Comparison of ENCODE assay signal across 1 cellular context in the genomic region with DNA sequence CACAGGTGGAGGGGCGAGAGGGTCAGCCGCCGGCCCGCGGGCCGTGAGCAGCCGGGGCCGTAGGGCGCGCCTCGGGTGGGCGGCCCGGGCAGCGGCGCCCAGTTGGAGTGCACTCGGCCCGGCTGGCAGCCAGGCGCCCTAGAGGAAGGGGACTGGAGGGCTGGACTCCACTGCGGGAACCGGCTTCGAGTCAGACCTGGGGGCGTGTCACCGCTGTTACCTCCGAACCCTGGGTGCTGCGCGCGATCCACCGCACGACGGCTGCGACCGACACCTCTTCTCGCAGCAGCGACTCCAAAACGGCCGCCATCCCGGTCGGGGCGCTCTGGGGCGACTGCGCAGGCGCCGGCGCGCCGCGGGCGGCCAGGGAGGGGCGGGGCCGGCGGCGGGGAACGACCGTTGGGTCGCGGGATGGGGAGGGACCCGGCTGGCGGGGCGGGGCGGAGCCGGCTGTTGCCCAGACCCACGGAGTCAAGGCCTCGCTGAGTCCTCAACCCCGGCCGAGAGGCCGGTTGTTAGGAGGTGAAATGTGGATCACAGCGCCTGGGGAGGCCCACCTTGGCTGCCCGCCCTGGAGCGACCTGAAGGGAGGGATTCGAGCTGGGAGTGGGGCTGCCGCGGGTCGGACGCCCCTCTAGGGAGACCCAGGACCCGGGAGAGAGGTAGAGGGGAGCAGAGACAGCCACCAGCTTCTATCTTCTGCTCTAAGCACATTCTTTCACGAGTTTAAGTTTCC.
TF ChIP-seq lines count a peak whose summit lies in the region.

TSS of gene CDAN1 (minus strand) at position 336 of the 736 bp plus-strand sequence. CDS start at position 310, 26 bp downstream.

TF ChIP-seq in HepG2, 621 proteins besides CTCF, POLR2A, EP300 and RAD21 (continued from another document and continues in another):
- TF ChIP-seq SP5 (CRISPR knock-in tag; IDR thresholded peaks at IDR 0.05; ENCODE audit: borderline replicate concordance, low read depth): peak; percentile 52; the same call in 1 of the 2 replicates
- TF ChIP-seq, protein P1, sequence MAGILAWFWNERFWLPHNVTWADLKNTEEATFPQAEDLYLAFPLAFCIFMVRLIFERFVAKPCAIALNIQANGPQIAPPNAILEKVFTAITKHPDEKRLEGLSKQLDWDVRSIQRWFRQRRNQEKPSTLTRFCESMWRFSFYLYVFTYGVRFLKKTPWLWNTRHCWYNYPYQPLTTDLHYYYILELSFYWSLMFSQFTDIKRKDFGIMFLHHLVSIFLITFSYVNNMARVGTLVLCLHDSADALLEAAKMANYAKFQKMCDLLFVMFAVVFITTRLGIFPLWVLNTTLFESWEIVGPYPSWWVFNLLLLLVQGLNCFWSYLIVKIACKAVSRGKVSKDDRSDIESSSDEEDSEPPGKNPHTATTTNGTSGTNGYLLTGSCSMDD (CRISPR knock-in tag; IDR thresholded peaks at IDR 0.05): no peak
- TF ChIP-seq, protein P2, sequence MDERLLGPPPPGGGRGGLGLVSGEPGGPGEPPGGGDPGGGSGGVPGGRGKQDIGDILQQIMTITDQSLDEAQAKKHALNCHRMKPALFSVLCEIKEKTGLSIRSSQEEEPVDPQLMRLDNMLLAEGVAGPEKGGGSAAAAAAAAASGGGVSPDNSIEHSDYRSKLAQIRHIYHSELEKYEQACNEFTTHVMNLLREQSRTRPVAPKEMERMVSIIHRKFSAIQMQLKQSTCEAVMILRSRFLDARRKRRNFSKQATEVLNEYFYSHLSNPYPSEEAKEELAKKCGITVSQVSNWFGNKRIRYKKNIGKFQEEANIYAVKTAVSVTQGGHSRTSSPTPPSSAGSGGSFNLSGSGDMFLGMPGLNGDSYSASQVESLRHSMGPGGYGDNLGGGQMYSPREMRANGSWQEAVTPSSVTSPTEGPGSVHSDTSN (CRISPR knock-in tag; IDR thresholded peaks at IDR 0.05): no peak
- TF ChIP-seq, protein P3, sequence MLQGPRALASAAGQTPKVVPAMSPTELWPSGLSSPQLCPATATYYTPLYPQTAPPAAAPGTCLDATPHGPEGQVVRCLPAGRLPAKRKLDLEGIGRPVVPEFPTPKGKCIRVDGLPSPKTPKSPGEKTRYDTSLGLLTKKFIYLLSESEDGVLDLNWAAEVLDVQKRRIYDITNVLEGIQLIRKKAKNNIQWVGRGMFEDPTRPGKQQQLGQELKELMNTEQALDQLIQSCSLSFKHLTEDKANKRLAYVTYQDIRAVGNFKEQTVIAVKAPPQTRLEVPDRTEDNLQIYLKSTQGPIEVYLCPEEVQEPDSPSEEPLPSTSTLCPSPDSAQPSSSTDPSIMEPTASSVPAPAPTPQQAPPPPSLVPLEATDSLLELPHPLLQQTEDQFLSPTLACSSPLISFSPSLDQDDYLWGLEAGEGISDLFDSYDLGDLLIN (CRISPR knock-in tag; IDR thresholded peaks at IDR 0.05; ENCODE audit: borderline replicate concordance): peak; percentile 32; the same call in 1 of the 2 replicates
- TF ChIP-seq CENPBD1 (CRISPR knock-in tag; IDR thresholded peaks at IDR 0.05; ENCODE audit: borderline replicate concordance, low read depth): no peak
- TF ChIP-seq, protein P4, sequence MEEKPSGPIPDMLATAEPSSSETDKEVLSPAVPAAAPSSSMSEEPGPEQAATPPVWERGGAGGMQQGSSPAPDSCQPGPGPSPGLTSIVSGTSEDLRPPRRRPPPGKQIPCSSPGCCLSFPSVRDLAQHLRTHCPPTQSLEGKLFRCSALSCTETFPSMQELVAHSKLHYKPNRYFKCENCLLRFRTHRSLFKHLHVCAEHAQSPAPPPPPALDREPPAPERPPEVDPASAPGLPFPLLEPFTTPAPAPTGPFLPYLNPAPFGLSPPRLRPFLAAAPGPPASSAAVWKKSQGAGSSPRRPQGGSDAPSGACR (CRISPR knock-in tag; IDR thresholded peaks at IDR 0.05): no peak
- TF ChIP-seq PAXIP1 (CRISPR knock-in tag; conservative IDR thresholded peaks at IDR 0.05): no peak
- TF ChIP-seq U2AF1 (optimal IDR thresholded peaks at IDR 0.05; ENCODE audit: low read depth, low read length): no peak
- TF ChIP-seq MEIS2 (CRISPR knock-in tag; IDR thresholded peaks at IDR 0.05): peak; percentile 5; the same call in 1 of the 2 replicates
- TF ChIP-seq, protein P5, sequence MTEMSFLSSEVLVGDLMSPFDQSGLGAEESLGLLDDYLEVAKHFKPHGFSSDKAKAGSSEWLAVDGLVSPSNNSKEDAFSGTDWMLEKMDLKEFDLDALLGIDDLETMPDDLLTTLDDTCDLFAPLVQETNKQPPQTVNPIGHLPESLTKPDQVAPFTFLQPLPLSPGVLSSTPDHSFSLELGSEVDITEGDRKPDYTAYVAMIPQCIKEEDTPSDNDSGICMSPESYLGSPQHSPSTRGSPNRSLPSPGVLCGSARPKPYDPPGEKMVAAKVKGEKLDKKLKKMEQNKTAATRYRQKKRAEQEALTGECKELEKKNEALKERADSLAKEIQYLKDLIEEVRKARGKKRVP (CRISPR knock-in tag; IDR thresholded peaks at IDR 0.05): no peak
- peak; percentile 43; the same call in 1 of the 2 replicates for TF ChIP-seq SALL1 (CRISPR knock-in tag; IDR thresholded peaks at IDR 0.05)
- peak; percentile 74 for TF ChIP-seq POLR2G (IDR thresholded peaks at IDR 0.05; ENCODE audit: low read depth, low read length)
- TF ChIP-seq ZNF333 (CRISPR knock-in tag; IDR thresholded peaks at IDR 0.05; ENCODE audit: borderline replicate concordance): no peak
- peak; percentile 42 for TF ChIP-seq ASH2L (IDR thresholded peaks at IDR 0.05; ENCODE audit: insufficient read length, low read depth, low read length)
- TF ChIP-seq ZSCAN31 (CRISPR knock-in tag; IDR thresholded peaks at IDR 0.05; ENCODE audit: low read depth): no peak
- TF ChIP-seq ZNF503 (CRISPR knock-in tag; IDR thresholded peaks at IDR 0.05): no peak
- TF ChIP-seq SP140L (CRISPR knock-in tag; IDR thresholded peaks at IDR 0.05; ENCODE audit: borderline replicate concordance): no peak
- TF ChIP-seq, protein P6, sequence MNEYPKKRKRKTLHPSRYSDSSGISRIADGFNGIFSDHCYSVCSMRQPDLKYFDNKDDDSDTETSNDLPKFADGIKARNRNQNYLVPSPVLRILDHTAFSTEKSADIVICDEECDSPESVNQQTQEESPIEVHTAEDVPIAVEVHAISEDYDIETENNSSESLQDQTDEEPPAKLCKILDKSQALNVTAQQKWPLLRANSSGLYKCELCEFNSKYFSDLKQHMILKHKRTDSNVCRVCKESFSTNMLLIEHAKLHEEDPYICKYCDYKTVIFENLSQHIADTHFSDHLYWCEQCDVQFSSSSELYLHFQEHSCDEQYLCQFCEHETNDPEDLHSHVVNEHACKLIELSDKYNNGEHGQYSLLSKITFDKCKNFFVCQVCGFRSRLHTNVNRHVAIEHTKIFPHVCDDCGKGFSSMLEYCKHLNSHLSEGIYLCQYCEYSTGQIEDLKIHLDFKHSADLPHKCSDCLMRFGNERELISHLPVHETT (CRISPR knock-in tag; conservative IDR thresholded peaks at IDR 0.05): no peak
- TF ChIP-seq JUN (CRISPR knock-in tag; IDR thresholded peaks at IDR 0.05): no peak
- TF ChIP-seq, protein P7, sequence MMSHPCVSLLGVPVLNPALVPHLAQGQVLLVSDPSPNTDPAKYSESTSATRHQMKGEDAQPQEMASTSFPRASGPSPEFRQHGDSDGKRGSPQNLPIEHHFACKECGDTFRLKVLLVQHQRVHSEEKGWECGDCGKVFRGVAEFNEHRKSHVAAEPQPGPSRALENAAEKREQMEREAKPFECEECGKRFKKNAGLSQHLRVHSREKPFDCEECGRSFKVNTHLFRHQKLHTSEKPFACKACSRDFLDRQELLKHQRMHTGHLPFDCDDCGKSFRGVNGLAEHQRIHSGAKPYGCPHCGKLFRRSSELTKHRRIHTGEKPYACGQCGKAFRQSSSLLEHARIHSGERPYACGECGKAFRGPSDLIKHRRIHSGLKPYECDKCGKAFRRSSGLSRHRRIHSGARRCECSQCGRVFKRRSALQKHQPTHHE (CRISPR knock-in tag; IDR thresholded peaks at IDR 0.05; ENCODE audit: borderline replicate concordance): no peak
- no peak for TF ChIP-seq ZNF143 (CRISPR knock-in tag; IDR thresholded peaks at IDR 0.05)
- no peak for TF ChIP-seq ESRRA (CRISPR knock-in tag; IDR thresholded peaks at IDR 0.05; ENCODE audit: low read depth)
- TF ChIP-seq GATAD2A (CRISPR knock-in tag; IDR thresholded peaks at IDR 0.05): no peak
- TF ChIP-seq JUNB (CRISPR knock-in tag; IDR thresholded peaks at IDR 0.05; ENCODE audit: borderline replicate concordance): no peak
- no peak for TF ChIP-seq NR2F2 (IDR thresholded peaks at IDR 0.05; ENCODE audit: borderline replicate concordance, low read depth)
- no peak for TF ChIP-seq ZNF121 (CRISPR knock-in tag; IDR thresholded peaks at IDR 0.05)
- TF ChIP-seq ZNF749 (CRISPR knock-in tag; IDR thresholded peaks at IDR 0.05; ENCODE audit: borderline replicate concordance): no peak
- no peak for TF ChIP-seq ZNF775 (CRISPR knock-in tag; IDR thresholded peaks at IDR 0.05; ENCODE audit: borderline replicate concordance)
- TF ChIP-seq ZNF839 (CRISPR knock-in tag; IDR thresholded peaks at IDR 0.05; ENCODE audit: borderline replicate concordance): no peak
- TF ChIP-seq KLF9 (CRISPR knock-in tag; IDR thresholded peaks at IDR 0.05; ENCODE audit: low read depth): 0 out of 2 replicates have a peak, but pooled peaks have one; percentile 34
- TF ChIP-seq EED (CRISPR knock-in tag; IDR thresholded peaks at IDR 0.05): no peak
- TF ChIP-seq TP53 (CRISPR knock-in tag; conservative IDR thresholded peaks at IDR 0.05): no peak
- peak; percentile 18; the same call in 1 of the 2 replicates for TF ChIP-seq TFAP4 (IDR thresholded peaks at IDR 0.05; ENCODE audit: borderline replicate concordance, low read depth)
- no peak for TF ChIP-seq PAWR (CRISPR knock-in tag; IDR thresholded peaks at IDR 0.05; ENCODE audit: borderline replicate concordance)
- TF ChIP-seq TBX2 (CRISPR knock-in tag; IDR thresholded peaks at IDR 0.05; ENCODE audit: borderline replicate concordance): no peak; the same call in 1 of the 2 replicates
- peak; percentile 77 for TF ChIP-seq POLR2AphosphoS5 (IDR thresholded peaks at IDR 0.05; ENCODE audit: low read depth, low read length)
- TF ChIP-seq, protein P8, sequence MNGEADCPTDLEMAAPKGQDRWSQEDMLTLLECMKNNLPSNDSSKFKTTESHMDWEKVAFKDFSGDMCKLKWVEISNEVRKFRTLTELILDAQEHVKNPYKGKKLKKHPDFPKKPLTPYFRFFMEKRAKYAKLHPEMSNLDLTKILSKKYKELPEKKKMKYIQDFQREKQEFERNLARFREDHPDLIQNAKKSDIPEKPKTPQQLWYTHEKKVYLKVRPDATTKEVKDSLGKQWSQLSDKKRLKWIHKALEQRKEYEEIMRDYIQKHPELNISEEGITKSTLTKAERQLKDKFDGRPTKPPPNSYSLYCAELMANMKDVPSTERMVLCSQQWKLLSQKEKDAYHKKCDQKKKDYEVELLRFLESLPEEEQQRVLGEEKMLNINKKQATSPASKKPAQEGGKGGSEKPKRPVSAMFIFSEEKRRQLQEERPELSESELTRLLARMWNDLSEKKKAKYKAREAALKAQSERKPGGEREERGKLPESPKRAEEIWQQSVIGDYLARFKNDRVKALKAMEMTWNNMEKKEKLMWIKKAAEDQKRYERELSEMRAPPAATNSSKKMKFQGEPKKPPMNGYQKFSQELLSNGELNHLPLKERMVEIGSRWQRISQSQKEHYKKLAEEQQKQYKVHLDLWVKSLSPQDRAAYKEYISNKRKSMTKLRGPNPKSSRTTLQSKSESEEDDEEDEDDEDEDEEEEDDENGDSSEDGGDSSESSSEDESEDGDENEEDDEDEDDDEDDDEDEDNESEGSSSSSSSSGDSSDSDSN (CRISPR knock-in tag; IDR thresholded peaks at IDR 0.05): peak; percentile 94
